ENCODE assay signal across 13 cellular contexts in genomic region chr1:27785763-27786162, GRCh38. TPM values are rescaled to one million over a fixed set of nuclear protein-coding genes. Genes with fewer than 3 reads are reported as not detected.
DNase-seq lines count a peak whose midpoint lies in the region; ATAC-seq, FAIRE-seq and TF ChIP-seq lines count a peak whose summit lies in the region.
"Had no signal": no experiment of that assay in that cellular context is flagged by ENCODE, and none has a peak within 500 bp of the region (broad histone marks: within the 10 kb centered on the region; RNA-seq: fewer than 3 reads in every experiment).

No MANE protein-coding gene starts in this region.

- H3K36me3 ChIP-seq in GM12878 (ENCODE audit: control insufficient read depth in 2 of 2, insufficient read depth in 2 of 2, low read length in 1 of 2): peaks cover 3 to 13% of the 10 kb centered on the region in 2 experiments; a peak in 3 of 4 replicates

- peaks cover 49% of the 10 kb centered on the region for H3K4me1 Mint-ChIP-seq in HFFc6 (ENCODE audit: low read depth)
- H3K4me1 Mint-ChIP-seq in immature natural killer cell: peaks cover 16 to 46% of the 10 kb centered on the region in 2 donors
- peaks cover 22% of the 10 kb centered on the region for H3K4me1 Mint-ChIP-seq in stimulated activated effector memory CD8-positive, alpha-beta T cell treated with anti-CD3 and anti-CD28 coated beads, Interleukin-12 subunit alpha, Interleukin-12 subunit beta, amount 100 ng/mL, for 72 hours

- SMC1A ChIA-PET in GM12878 (lab: Charles Lee; ENCODE audit: uncharacterized antibody, unreplicated experiment): interaction anchor here (0.7 to 4.0 kb wide), 5 partner anchors 9 to 116 kb away, joined by 3 to 21 read pairs (median 6); partner anchors contain the start of gene STX12

- no TSS peak for BruUV-seq in GM12878 (replicated peaks; lab: Mats Ljungman, UMichigan)

- peak overlapping the region; percentile 84 for H3K27ac Mint-ChIP-seq in HFFc6
- H3K27ac Mint-ChIP-seq in immature natural killer cell: peak overlapping the region in 4 of 6 donors; percentile 1 to 69 (median 36)
- peak overlapping the region; percentile 20 for H3K27ac Mint-ChIP-seq in stimulated activated effector memory CD8-positive, alpha-beta T cell treated with anti-CD3 and anti-CD28 coated beads, Interleukin-12 subunit alpha, Interleukin-12 subunit beta, amount 100 ng/mL, for 72 hours
- H3K27ac Mint-ChIP-seq: activated CD4-positive, alpha-beta memory T cell treated with anti-CD3 and anti-CD28 coated beads, Interleukin-2, amount 10 ng/mL, durations not matched to agents 7 days and 5 days had no signal

- TF ChIP-seq CTCF in HFFc6 (IDR thresholded peaks at IDR 0.05): no peak
- TF ChIP-seq CTCF in GM12878 (IDR thresholded peaks at IDR 0.05 in 2 of 3, conservative IDR thresholded peaks at IDR 0.05 in 1 of 3; ENCODE audit: control insufficient read depth in 2 of 3, extremely low read depth in 1 of 3, insufficient read depth in 1 of 3, low read depth in 3 of 3, low read length in 3 of 3): no peak

- no peaks in the 10 kb centered on the region for H3K4me1 ChIP-seq in GM12878 (ENCODE audit: control insufficient read depth, insufficient read depth, low read length)

- no peaks in the 10 kb centered on the region; the same call in 2 of the 3 replicates for H3K9me3 ChIP-seq in GM12878 (replicated peaks; ENCODE audit: control insufficient read depth, insufficient read depth, low read length)
- H3K9me3 ChIP-seq: adrenal gland had no signal

- H3K27me3 Mint-ChIP-seq in HFFc6 (ENCODE audit: insufficient read depth) (no peaks in the 10 kb centered on the region), immature natural killer cell (ENCODE audit: low read depth in 3 of 3) (no peaks in the 10 kb centered on the region)
- H3K27me3 Mint-ChIP-seq: activated CD4-positive, alpha-beta memory T cell treated with anti-CD3 and anti-CD28 coated beads, Interleukin-2, amount 10 ng/mL, durations not matched to agents 7 days and 5 days had no signal

- no peak overlapping the region for H3K9ac ChIP-seq in GM12878 (ENCODE audit: control insufficient read depth, insufficient read depth, low read length)

- no peaks in the 10 kb centered on the region for H3K27me3 ChIP-seq in GM12878 (replicated peaks in 1 of 2; ENCODE audit: control insufficient read depth in 2 of 2, insufficient read depth in 2 of 2, low read length in 1 of 2)
- H3K27me3 ChIP-seq: adrenal gland had no signal

- TF ChIP-seq EP300 in GM12878 (IDR thresholded peaks at IDR 0.05; ENCODE audit: borderline replicate concordance in 1 of 2, control insufficient read depth in 1 of 2, low read depth in 2 of 2, low read length in 2 of 2): no peak

- RAD21 ChIA-PET in GM12878 (lab: Charles Lee; ENCODE audit: unreplicated experiment): interaction anchor here (1.6 kb wide), 2 partner anchors 60 to 116 kb away, joined by 4 to 6 read pairs; partner anchors contain the start of gene FAM76A

- H3K9me3 Mint-ChIP-seq in HFFc6 (no peaks in the 10 kb centered on the region), immature natural killer cell (no peaks in the 10 kb centered on the region)
- H3K9me3 Mint-ChIP-seq in stimulated activated effector memory CD8-positive, alpha-beta T cell treated with anti-CD3 and anti-CD28 coated beads, Interleukin-12 subunit alpha, Interleukin-12 subunit beta, amount 100 ng/mL, for 72 hours: no peaks in the 10 kb centered on the region
- H3K9me3 Mint-ChIP-seq: activated CD4-positive, alpha-beta memory T cell treated with anti-CD3 and anti-CD28 coated beads, Interleukin-2, amount 10 ng/mL, durations not matched to agents 7 days and 5 days had no signal

- H3K4me3 ChIP-seq in GM12878: no peak overlapping the region
- H3K4me3 ChIP-seq: adrenal gland had no signal

- H3K36me3 Mint-ChIP-seq in HFFc6 (ENCODE audit: low read depth) (peaks cover 13% of the 10 kb centered on the region), immature natural killer cell (peaks cover 8 to 10% (median 8%) of the 10 kb centered on the region in 3 donors)
- peaks cover 32% of the 10 kb centered on the region for H3K36me3 Mint-ChIP-seq in stimulated activated effector memory CD8-positive, alpha-beta T cell treated with anti-CD3 and anti-CD28 coated beads, Interleukin-12 subunit alpha, Interleukin-12 subunit beta, amount 100 ng/mL, for 72 hours

- H3K4me3 Mint-ChIP-seq in HFFc6 (no peak overlapping the region), immature natural killer cell (no peak overlapping the region)
- H3K4me3 Mint-ChIP-seq in stimulated activated effector memory CD8-positive, alpha-beta T cell treated with anti-CD3 and anti-CD28 coated beads, Interleukin-12 subunit alpha, Interleukin-12 subunit beta, amount 100 ng/mL, for 72 hours: no peak overlapping the region
- H3K4me3 Mint-ChIP-seq: activated CD4-positive, alpha-beta memory T cell treated with anti-CD3 and anti-CD28 coated beads, Interleukin-2, amount 10 ng/mL, durations not matched to agents 7 days and 5 days had no signal

- H3K4me2 ChIP-seq in GM12878 (ENCODE audit: control insufficient read depth, insufficient read depth): no peak overlapping the region

- no peaks in the 10 kb centered on the region for H4K20me1 ChIP-seq in GM12878 (ENCODE audit: control insufficient read depth, insufficient read depth)

- TF ChIP-seq RAD21 in GM12878 (IDR thresholded peaks at IDR 0.05; ENCODE audit: insufficient read depth, low read depth, low read length): no peak

- CTCF ChIA-PET in GM12878 (lab: Yijun Ruan, JAX): interaction anchor here (1.0 to 2.1 kb wide), 5 partner anchors 9 to 115 kb away, joined by 3 to 6 read pairs (median 3); partner anchors contain the start of genes FAM76A and STX12

- H3K27ac ChIP-seq in GM12878 (ENCODE audit: control insufficient read depth, insufficient read depth): no peak overlapping the region

- TF ChIP-seq POLR2A in GM12878 (IDR thresholded peaks at IDR 0.05; ENCODE audit: low read depth, low read length): no peak
- no peak for TF ChIP-seq POLR2A in GM12892 (IDR thresholded peaks at IDR 0.05; ENCODE audit: low read depth, low read length)

- DNase-seq in HFFc6 (peak; percentile 44), GM12878 (ENCODE audit: low read depth, low spot score) (no peak), immature natural killer cell (no peak), GM12892 (ENCODE audit: insufficient read length) (no peak), NCI-H510A treated with DMSO at 0.1 percent for 48 hours (lab: John Stamatoyannopoulos, UW) (no peak), NCI-H345 treated with DMSO at 0.1 percent for 48 hours (lab: John Stamatoyannopoulos, UW; ENCODE audit: unreplicated experiment) (no peak), H4 (ENCODE audit: low spot score) (no peak)
- DNase-seq in stimulated activated effector memory CD8-positive, alpha-beta T cell treated with anti-CD3 and anti-CD28 coated beads, Interleukin-12 subunit alpha, Interleukin-12 subunit beta, amount 100 ng/mL, for 72 hours (ENCODE audit: low spot score in 2 of 2): no peak
- DNase-seq: activated CD4-positive, alpha-beta memory T cell treated with anti-CD3 and anti-CD28 coated beads, Interleukin-2, amount 10 ng/mL, durations not matched to agents 7 days and 5 days; foreskin melanocyte; GDM1; NCI-H2171 treated with DMSO at 0.1 percent for 48 hours had no signal

- FAIRE-seq in GM12878 (lab: Jason Lieb, UNC) (no peak), GM12892 (lab: Jason Lieb, UNC) (no peak)

- H3K79me2 ChIP-seq in GM12878 (ENCODE audit: control insufficient read depth, insufficient read depth, low read length): peaks cover 42% of the 10 kb centered on the region

- POLR2A ChIA-PET in GM12878 (lab: Charles Lee): interaction anchor here (1.2 to 2.4 kb wide), 3 partner anchors 12 to 16 kb away, joined by 3 to 7 read pairs (median 3); partner anchors contain the start of gene STX12

- intact Hi-C loops in GM12878 (cut with micrococcal nuclease; ENCODE audit: unreplicated experiment): no loop called here

- H2AFZ ChIP-seq in GM12878 (ENCODE audit: control insufficient read depth, low read depth, low read length): no peak overlapping the region

- ATAC-seq in GM12878: peak; percentile 23; the same call in 2 of the 3 replicates
- ATAC-seq in stimulated activated effector memory CD8-positive, alpha-beta T cell treated with anti-CD3 and anti-CD28 coated beads, Interleukin-12 subunit alpha, Interleukin-12 subunit beta, amount 100 ng/mL, for 72 hours: no peak

- in situ Hi-C loops in GM12878 (cut with MboI): no loop called here

RNA-seq across cellular contexts. Expression of gene STX12, which starts 12.7 kb away (rescaled TPM):
- 10 to 100 TPM; 38.6 to 58.1 (median 46.2) TPM for total RNA-seq in HFFc6 (2021; fragmentation: NEBNext Ultra II Directional; extraction: Animal tissue kit (Norgen Biotek cat#: 25700))
- 74.7 and 75.4 TPM in 2 replicates for total RNA-seq in GM12878 (2013; cell fraction: nucleolus; rRNA removed)
- total RNA-seq in GM12878 (2014; rRNA removed): 29.9 and 32.7 TPM in 2 replicates
- total RNA-seq in GM12878 (2014; rRNA removed; fragmentation: Illumina TruSeq; extraction: Trizol): 29.4 and 33.6 TPM in 2 replicates
- 24.5 and 29.3 TPM in 2 replicates for total RNA-seq in GM12878 (2021)
- polyA plus RNA-seq in GM12878 (2011; ENCODE audit: low read depth): 9.5 TPM
- polyA plus RNA-seq in GM12878 (2011; rRNA removed): 22.5 and 29.6 TPM in 2 replicates
- 11.0 and 12.8 TPM in 2 replicates for polyA plus RNA-seq in GM12878 (2011; cell fraction: cytosol; rRNA removed)
- 28.9 and 31.3 TPM in 2 replicates for polyA plus RNA-seq in GM12878 (2011; cell fraction: nucleus; rRNA removed)
- 18.1 and 21.7 TPM in 2 replicates for polyA plus RNA-seq in GM12878 (2012)
- polyA plus RNA-seq in GM12878 (2014; fragmentation: Illumina TruSeq; extraction: Trizol): 35.0 and 44.5 TPM in 2 replicates
- polyA plus RNA-seq in GM12878 (2014; fragmentation: Nextera tagmentation; extraction: Ambion mirVana): 10 to 100 TPM; 23.5 to 26.9 TPM
- 19.2 and 30.1 TPM in 2 replicates for polyA plus RNA-seq in GM12878 (2014; rRNA removed)
- 10 to 100 TPM; 20.2 to 25.5 TPM for polyA plus RNA-seq in GM12878 (2016; fragmentation: Nextera tagmentation; extraction: Ambion mirVana)
- 19.5 and 23.7 TPM in 2 replicates for polyA minus RNA-seq in GM12878 (2011; rRNA and poly(A)+ RNA removed)
- polyA minus RNA-seq in GM12878 (2011; cell fraction: cytosol; rRNA and poly(A)+ RNA removed): 4.8 and 9.4 TPM in 2 replicates
- 10.8 and 12.6 TPM in 2 replicates for polyA minus RNA-seq in GM12878 (2011; cell fraction: nucleus; rRNA and poly(A)+ RNA removed)
- polyA plus RNA-seq in immature natural killer cell: 10 to 100 TPM in 2 of 3 donors, 1 to 10 TPM in 1; 7.9 to 12.9 (median 12.4) TPM
- 25.0 TPM for polyA plus RNA-seq in GM12892 (2012; ENCODE audit: missing spikeins)
- 19.2 and 24.3 TPM in 2 replicates for total RNA-seq in H4 (2014; rRNA removed; shearing (Covaris generic))

RNA-seq across cellular contexts. Expression of gene PPP1R8, which starts 44.8 kb away (rescaled TPM):
- total RNA-seq in HFFc6 (2021; fragmentation: NEBNext Ultra II Directional; extraction: Animal tissue kit (Norgen Biotek cat#: 25700)): 10 to 100 TPM; 38.1 to 45.3 (median 39.1) TPM
- total RNA-seq in GM12878 (2013; cell fraction: nucleolus; rRNA removed): 12.7 and 14.1 TPM in 2 replicates
- total RNA-seq in GM12878 (2014; rRNA removed): 63.2 and 77.0 TPM in 2 replicates
- total RNA-seq in GM12878 (2014; rRNA removed; fragmentation: Illumina TruSeq; extraction: Trizol): 50.9 and 55.6 TPM in 2 replicates
- 47.2 and 50.3 TPM in 2 replicates for total RNA-seq in GM12878 (2021)
- polyA plus RNA-seq in GM12878 (2011; ENCODE audit: low read depth): 21.4 TPM
- 59.6 and 60.5 TPM in 2 replicates for polyA plus RNA-seq in GM12878 (2011; rRNA removed)
- 53.4 and 54.1 TPM in 2 replicates for polyA plus RNA-seq in GM12878 (2011; cell fraction: cytosol; rRNA removed)
- 29.7 and 30.1 TPM in 2 replicates for polyA plus RNA-seq in GM12878 (2011; cell fraction: nucleus; rRNA removed)
- 28.2 and 29.3 TPM in 2 replicates for polyA plus RNA-seq in GM12878 (2012)
- 61.7 and 69.5 TPM in 2 replicates for polyA plus RNA-seq in GM12878 (2014; fragmentation: Illumina TruSeq; extraction: Trizol)
- polyA plus RNA-seq in GM12878 (2014; fragmentation: Nextera tagmentation; extraction: Ambion mirVana): 10 to 100 TPM; 14.5 to 15.3 TPM
- 57.1 and 65.0 TPM in 2 replicates for polyA plus RNA-seq in GM12878 (2014; rRNA removed)
- 10 to 100 TPM; 10.2 to 13.1 TPM for polyA plus RNA-seq in GM12878 (2016; fragmentation: Nextera tagmentation; extraction: Ambion mirVana)
- 50.2 and 66.9 TPM in 2 replicates for polyA minus RNA-seq in GM12878 (2011; rRNA and poly(A)+ RNA removed)
- polyA minus RNA-seq in GM12878 (2011; cell fraction: cytosol; rRNA and poly(A)+ RNA removed): 22.6 and 23.4 TPM in 2 replicates
- 8.1 and 19.5 TPM in 2 replicates for polyA minus RNA-seq in GM12878 (2011; cell fraction: nucleus; rRNA and poly(A)+ RNA removed)
- 10 to 100 TPM; 37.7 to 51.1 (median 45.1) TPM for polyA plus RNA-seq in immature natural killer cell
- polyA plus RNA-seq in GM12892 (2012; ENCODE audit: missing spikeins): 38.8 TPM
- total RNA-seq in H4 (2014; rRNA removed; shearing (Covaris generic)): 32.8 and 45.9 TPM in 2 replicates

Comparison
In these comparisons a context has a peak if more than half of its experiments do, and no peak if none do; other contexts are left out.
1. H3K27ac Mint-ChIP-seq: peak in every context shown above with its lines; median percentile 84 in HFFc6; 36 in immature natural killer cell; 20 in stimulated activated effector memory CD8-positive, alpha-beta T cell treated with anti-CD3 and anti-CD28 coated beads, Interleukin-12 subunit alpha, Interleukin-12 subunit beta, amount 100 ng/mL, for 72 hours.